ENCODE assay signal across 21 cellular contexts in genomic region chr7:19294629-19295028, GRCh38.
DNase-seq lines count a peak whose midpoint lies in the region; ATAC-seq and TF ChIP-seq lines count a peak whose summit lies in the region.
"Had no signal": no experiment of that assay in that cellular context is flagged by ENCODE, and none has a peak within 500 bp of the region (broad histone marks: within the 10 kb centered on the region; RNA-seq: fewer than 3 reads in every experiment).

No MANE protein-coding gene starts in this region.

- H3K4me3 ChIP-seq in BJ (ENCODE audit: low read depth, low read length) (no peak overlapping the region), transverse colon (no peak overlapping the region)
- H3K4me3 ChIP-seq: GM23338, SJCRH30 had no signal

- no peak for TF ChIP-seq CTCF in BJ (IDR thresholded peaks at IDR 0.05; ENCODE audit: insufficient read depth, low read depth, low read length)
- TF ChIP-seq CTCF in transverse colon (IDR thresholded peaks at IDR 0.05): no peak

- intact Hi-C loops in transverse colon (cut with DNase I; ENCODE audit: low total_unique reads): no loop called here

- CTCF ChIA-PET in BJ (lab: Yijun Ruan, JAX): no interaction called here

- H3K27me3 ChIP-seq in BJ (ENCODE audit: control insufficient read depth, insufficient read depth, low read length) (no peaks in the 10 kb centered on the region), transverse colon (no peaks in the 10 kb centered on the region)
- H3K27me3 ChIP-seq: SJCRH30 had no signal

- WGBS in transverse colon (ENCODE audit: low coverage in 1 of 2), 2 donors: 74 to 78% methylated on average over 5 of the region's 5 CpGs

- no peaks in the 10 kb centered on the region for H3K4me1 ChIP-seq in transverse colon

- no peak for TF ChIP-seq POLR2A in transverse colon (IDR thresholded peaks at IDR 0.05)

- DNase-seq in BJ (ENCODE audit: low read depth) (peak; percentile 42), HS-5 (ENCODE audit: low read depth) (peak; percentile 24), amniotic stem cell (lab: John Stamatoyannopoulos, UW) (peak; percentile 34), myocyte (ENCODE audit: low read depth) (peak; percentile 55), transverse colon (no peak), DMS 273 treated with DMSO at 0.1 percent for 48 hours (lab: John Stamatoyannopoulos, UW) (no peak)
- DNase-seq in stimulated activated CD8-positive, alpha-beta memory T cell treated with anti-CD3 and anti-CD28 coated beads, Interleukin-4, amount 100 ng/mL, for 48 hours: no peak
- DNase-seq: activated CD8-positive, alpha-beta memory T cell treated with anti-CD3 and anti-CD28 coated beads, Interleukin-2, amount 10 ng/mL, durations not matched to agents 7 days and 5 days; activated effector memory CD4-positive, alpha-beta T cell treated with Interleukin-2 at 50 U/mL for 16 hours; cerebellar nuclear complex; effector memory CD8-positive, alpha-beta T cell; GF-D8; left colon; NCI-H2029; NCI-H524 treated with DMSO at 0.1 percent for 48 hours; stimulated activated CD4-positive, alpha-beta T cell treated with anti-CD3 and anti-CD28 coated beads, Interleukin-2, amount 100 ng/mL, for 48 hours had no signal

- no peak for ATAC-seq in HG02588 (IDR thresholded peaks at IDR 0.05; ENCODE audit: unreplicated experiment)
- ATAC-seq: activated CD4-positive, CD25-positive, alpha-beta regulatory T cell treated with anti-CD3 and anti-CD28 coated beads, Interleukin-2, amount 50 U/mL, for 24 hours; activated CD8-positive, alpha-beta memory T cell treated with anti-CD3 and anti-CD28 coated beads, Interleukin-2, amount 10 ng/mL, durations not matched to agents 7 days and 5 days; effector memory CD8-positive, alpha-beta T cell; GM23338; left colon; sciatic nerve had no signal

- in situ Hi-C loops in transverse colon (cut with MboI; ENCODE audit: low pct_ligation_motif_present in 1 of 4, low pct_unique_long_range_greater_than_20kb in 1 of 4, low sequenced_read_pairs in 3 of 4): no loop called here

- no peak for TF ChIP-seq EP300 in transverse colon (IDR thresholded peaks at IDR 0.05; ENCODE audit: low read depth)

- no peaks in the 10 kb centered on the region for H3K9me3 ChIP-seq in transverse colon

- H3K36me3 ChIP-seq in BJ (ENCODE audit: control insufficient read depth, insufficient read depth, low read length): no peaks in the 10 kb centered on the region
- H3K36me3 ChIP-seq in transverse colon: no peaks in the 10 kb centered on the region
- H3K36me3 ChIP-seq: SJCRH30 had no signal

- POLR2A ChIA-PET in BJ (lab: Charles Lee): no interaction called here

- H3K27ac ChIP-seq in transverse colon: no peak overlapping the region
- H3K27ac ChIP-seq: SJCRH30 had no signal

Comparison
In these comparisons a context has a peak if more than half of its experiments do, and no peak if none do; other contexts are left out.
1. DNase-seq: peak in BJ (single experiment), HS-5 (single experiment), amniotic stem cell (single experiment) and myocyte (single experiment); none in transverse colon (single experiment), stimulated activated CD8-positive, alpha-beta memory T cell treated with anti-CD3 and anti-CD28 coated beads, Interleukin-4, amount 100 ng/mL, for 48 hours (single experiment) and DMS 273 treated with DMSO at 0.1 percent for 48 hours (single experiment).